Comparison of ENCODE assay signal across 20 cellular contexts in the genomic region with DNA sequence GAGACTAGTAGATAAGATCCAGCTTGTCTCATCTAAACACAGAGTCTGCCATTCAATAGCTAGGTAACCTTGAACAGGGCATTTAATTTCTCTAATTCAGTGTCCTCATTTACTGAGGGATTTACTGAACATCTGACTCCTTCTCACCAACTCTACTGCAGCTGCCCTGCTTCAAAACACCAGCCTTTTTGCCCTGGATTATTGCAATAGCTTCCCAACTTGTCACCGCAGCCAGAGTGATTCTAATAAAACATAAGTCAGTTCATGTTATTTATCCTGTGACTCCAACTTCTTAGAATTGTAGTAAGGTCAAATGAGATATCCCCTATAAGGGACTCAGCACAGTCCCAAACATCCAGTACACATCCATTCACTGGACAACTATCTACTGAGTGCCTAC.
DNase-seq lines count a peak whose midpoint lies in the region; ATAC-seq, FAIRE-seq and TF ChIP-seq lines count a peak whose summit lies in the region.
"Had no signal": no experiment of that assay in that cellular context is flagged by ENCODE, and none has a peak within 500 bp of the region (broad histone marks: within the 10 kb centered on the region; RNA-seq: fewer than 3 reads in every experiment).

No MANE protein-coding gene starts in this region.

- H2AFZ ChIP-seq in hepatocyte (peak overlapping the region; percentile 23), neuron (ENCODE audit: low read depth, low read length) (peak overlapping the region; percentile 63)

- WGBS in A549 (ENCODE audit: missing lambda C conversion rate), result 93% methylated on average over 1 of the region's 1 CpG
- 83% methylated on average over 1 of the region's 1 CpG for WGBS in hepatocyte (ENCODE audit: low lambda C conversion rate, missing lambda C conversion rate)

- H3K27ac ChIP-seq in A549 (peak overlapping the region in 1 of 2 experiments; percentile 24; a peak in 3 of 6 replicates), hepatocyte (no peak overlapping the region)
- H3K27ac ChIP-seq: HL-60, SJCRH30 had no signal

- no peaks in the 10 kb centered on the region for H3K27me3 ChIP-seq in hepatocyte
- H3K27me3 ChIP-seq in neuron (ENCODE audit: insufficient read depth, low read length), result no peaks in the 10 kb centered on the region
- H3K27me3 ChIP-seq: MG63, SJCRH30 had no signal

- no peaks in the 10 kb centered on the region for H4K20me1 ChIP-seq in hepatocyte (ENCODE audit: insufficient read depth, poor library complexity, severe bottlenecking)

- H3K36me3 ChIP-seq in hepatocyte (replicated peaks; ENCODE audit: insufficient read depth, low read depth) (no peaks in the 10 kb centered on the region), neuron (ENCODE audit: insufficient read depth, low read length) (no peaks in the 10 kb centered on the region)
- H3K36me3 ChIP-seq: MG63, SJCRH30 had no signal

- no peaks in the 10 kb centered on the region for H3K79me2 ChIP-seq in hepatocyte

- TF ChIP-seq CTCF in A549 (IDR thresholded peaks at IDR 0.05) (no peak), hepatocyte (IDR thresholded peaks at IDR 0.05; ENCODE audit: poor library complexity) (no peak)

- no peak for TF ChIP-seq EP300 in A549 (IDR thresholded peaks at IDR 0.05)

- CTCF ChIA-PET in A549 (lab: Yijun Ruan, JAX), result interaction anchor here (1.5 kb wide), 1 partner anchor 338 kb away, joined by 5 read pairs; no protein-coding TSS in a partner anchor

- DNase-seq in A549 (ENCODE audit: low read depth in 1 of 2, low spot score in 1 of 2) (no peak), LHCN-M2 (ENCODE audit: low read depth) (peak; percentile 22), hepatocyte (ENCODE audit: low spot score) (no peak), urothelium cell line (ENCODE audit: low spot score) (no peak), NOMO-1 (lab: John Stamatoyannopoulos, UW; ENCODE audit: unreplicated experiment in 2 of 2) (no peak), left colon (no peak), medulla oblongata (ENCODE audit: extremely low spot score) (no peak)
- DNase-seq: C1 segment of cervical spinal cord, DMS79 treated with DMSO at 0.1 percent for 48 hours, HCEC 1CT, Karpas-422, MG63, NCI-H1048, NCI-H1436, NCI-H2029 treated with DMSO at 0.1 percent for 48 hours, NCI-H82 had no signal

- peak; percentile 32 for FAIRE-seq in A549 (lab: Jason Lieb, UNC)
- no peak for FAIRE-seq in urothelium cell line (lab: Jason Lieb, UNC)
- FAIRE-seq: D721Med had no signal

- intact Hi-C loops in left colon (cut with DNase I, micrococcal nuclease), result no loop called here

- H3K9me3 ChIP-seq in A549 (no peaks in the 10 kb centered on the region), hepatocyte (ENCODE audit: low read depth) (no peaks in the 10 kb centered on the region), neuron (ENCODE audit: low read length) (no peaks in the 10 kb centered on the region)
- H3K9me3 ChIP-seq: MG63, SJCRH30 had no signal

- ATAC-seq in A549, result no peak
- ATAC-seq in left colon, result no peak

- no peak for TF ChIP-seq RAD21 in A549 (conservative IDR thresholded peaks at IDR 0.05 in 1 of 2, IDR thresholded peaks at IDR 0.05 in 1 of 2)

- H3K4me1 ChIP-seq in A549 (peaks cover 30% of the 10 kb centered on the region), hepatocyte (ENCODE audit: insufficient read depth) (peaks cover 8% of the 10 kb centered on the region), neuron (ENCODE audit: insufficient read depth, low read length) (peaks cover 42% of the 10 kb centered on the region)

- no peaks in the 10 kb centered on the region for H3K9me2 ChIP-seq in hepatocyte (replicated peaks; ENCODE audit: insufficient read depth)

- H3K4me2 ChIP-seq in A549 (no peak overlapping the region), hepatocyte (no peak overlapping the region)

- H3K4me3 ChIP-seq in A549 (no peak overlapping the region), hepatocyte (no peak overlapping the region), neuron (ENCODE audit: low read length) (no peak overlapping the region)
- H3K4me3 ChIP-seq: MG63, SJCRH30 had no signal

- POLR2A ChIA-PET in A549 (lab: Yijun Ruan, JAX), result no interaction called here

- no peak for TF ChIP-seq POLR2A in A549 (IDR thresholded peaks at IDR 0.05; ENCODE audit: low read length)

TF ChIP-seq in A549, 52 proteins besides CTCF, POLR2A, EP300 and RAD21:
- TF ChIP-seq RARB (CRISPR knock-in tag; IDR thresholded peaks at IDR 0.05), result no peak
- TF ChIP-seq, protein P1, sequence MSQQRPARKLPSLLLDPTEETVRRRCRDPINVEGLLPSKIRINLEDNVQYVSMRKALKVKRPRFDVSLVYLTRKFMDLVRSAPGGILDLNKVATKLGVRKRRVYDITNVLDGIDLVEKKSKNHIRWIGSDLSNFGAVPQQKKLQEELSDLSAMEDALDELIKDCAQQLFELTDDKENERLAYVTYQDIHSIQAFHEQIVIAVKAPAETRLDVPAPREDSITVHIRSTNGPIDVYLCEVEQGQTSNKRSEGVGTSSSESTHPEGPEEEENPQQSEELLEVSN (IDR thresholded peaks at IDR 0.05; ENCODE audit: borderline replicate concordance, low read depth), result no peak
